ENCODE assay signal across 1 cellular context in the genomic region with DNA sequence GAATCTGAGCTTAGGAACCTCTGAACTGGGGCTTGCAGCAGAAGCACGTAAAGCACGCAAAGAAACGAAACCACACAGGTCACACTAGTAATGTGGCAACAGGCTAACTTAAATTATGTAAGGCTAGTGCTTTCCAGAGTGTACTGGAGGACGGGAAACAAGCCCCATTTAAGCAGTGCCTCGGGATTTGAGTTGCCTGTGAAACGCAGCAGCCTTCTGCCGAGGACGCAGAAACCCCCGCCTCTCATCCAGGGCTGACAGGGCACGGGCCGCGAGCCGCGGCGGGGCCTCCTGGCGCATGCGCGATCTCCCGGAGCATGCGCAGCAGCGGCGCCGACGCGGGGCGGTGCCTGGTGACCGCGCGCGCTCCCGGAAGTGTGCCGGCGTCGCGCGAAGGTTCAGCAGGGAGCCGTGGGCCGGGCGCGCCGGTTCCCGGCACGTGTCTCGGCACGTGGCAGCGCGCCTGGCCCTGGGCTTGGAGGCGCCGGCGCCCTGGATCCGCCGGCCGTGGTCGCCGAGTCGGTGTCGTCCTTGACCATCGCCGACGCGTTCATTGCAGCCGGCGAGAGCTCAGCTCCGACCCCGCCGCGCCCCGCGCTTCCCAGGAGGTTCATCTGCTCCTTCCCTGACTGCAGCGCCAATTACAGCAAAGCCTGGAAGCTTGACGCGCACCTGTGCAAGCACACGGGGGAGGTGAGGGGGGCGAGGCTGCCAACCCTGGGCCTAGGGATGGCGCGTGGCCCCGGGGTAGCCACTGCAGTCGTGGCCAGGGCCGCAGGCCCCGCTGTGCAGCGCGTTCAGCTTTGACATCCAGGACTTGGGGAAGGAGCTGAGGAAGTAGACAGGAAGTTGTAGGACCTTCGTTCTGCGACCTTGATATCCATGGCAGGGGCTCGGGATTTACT.
TF ChIP-seq lines count a peak whose summit lies in the region.

TSS of gene GTF3A (plus strand) at position 374 of the 905 bp plus-strand sequence.

TF ChIP-seq in HepG2, 621 proteins besides CTCF, POLR2A, EP300 and RAD21 (continued from another document and continues in another):
- TF ChIP-seq, protein P1, sequence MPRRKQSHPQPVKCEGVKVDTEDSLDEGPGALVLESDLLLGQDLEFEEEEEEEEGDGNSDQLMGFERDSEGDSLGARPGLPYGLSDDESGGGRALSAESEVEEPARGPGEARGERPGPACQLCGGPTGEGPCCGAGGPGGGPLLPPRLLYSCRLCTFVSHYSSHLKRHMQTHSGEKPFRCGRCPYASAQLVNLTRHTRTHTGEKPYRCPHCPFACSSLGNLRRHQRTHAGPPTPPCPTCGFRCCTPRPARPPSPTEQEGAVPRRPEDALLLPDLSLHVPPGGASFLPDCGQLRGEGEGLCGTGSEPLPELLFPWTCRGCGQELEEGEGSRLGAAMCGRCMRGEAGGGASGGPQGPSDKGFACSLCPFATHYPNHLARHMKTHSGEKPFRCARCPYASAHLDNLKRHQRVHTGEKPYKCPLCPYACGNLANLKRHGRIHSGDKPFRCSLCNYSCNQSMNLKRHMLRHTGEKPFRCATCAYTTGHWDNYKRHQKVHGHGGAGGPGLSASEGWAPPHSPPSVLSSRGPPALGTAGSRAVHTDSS (CRISPR knock-in tag; conservative IDR thresholded peaks at IDR 0.05): no peak
- TF ChIP-seq ZNF792 (CRISPR knock-in tag; IDR thresholded peaks at IDR 0.05) (peak; percentile 90; the same call in 1 of the 2 replicates), GATAD2A (CRISPR knock-in tag; IDR thresholded peaks at IDR 0.05) (peak; percentile 29; the same call in 1 of the 2 replicates), HES4 (CRISPR knock-in tag; IDR thresholded peaks at IDR 0.05; ENCODE audit: borderline replicate concordance) (peak; percentile 99), KDM2A (CRISPR knock-in tag; IDR thresholded peaks at IDR 0.05; ENCODE audit: borderline replicate concordance, low read depth) (peak; percentile 46; the same call in 1 of the 2 replicates), BHLHE40 (IDR thresholded peaks at IDR 0.05; ENCODE audit: low read length) (peak; percentile 94), ZNF570 (CRISPR knock-in tag; IDR thresholded peaks at IDR 0.05; ENCODE audit: borderline replicate concordance) (peak; percentile 98), ZNF333 (CRISPR knock-in tag; IDR thresholded peaks at IDR 0.05; ENCODE audit: borderline replicate concordance) (peak; percentile 35; the same call in 1 of the 2 replicates), ZNF564 (CRISPR knock-in tag; IDR thresholded peaks at IDR 0.05) (peak; percentile 96; the same call in 1 of the 2 replicates), RBAK (CRISPR knock-in tag; IDR thresholded peaks at IDR 0.05) (no peak), ZNF263 (CRISPR knock-in tag; IDR thresholded peaks at IDR 0.05) (peak; percentile 70; the same call in 1 of the 2 replicates), HOXA3 (CRISPR knock-in tag; IDR thresholded peaks at IDR 0.05) (peak; percentile 90), ZNF280B (CRISPR knock-in tag; IDR thresholded peaks at IDR 0.05; ENCODE audit: borderline replicate concordance) (no peak; the same call in 1 of the 2 replicates), FOXJ3 (CRISPR knock-in tag; IDR thresholded peaks at IDR 0.05; ENCODE audit: borderline replicate concordance) (0 out of 2 replicates have a peak, but pooled peaks have one; percentile 43), MEIS2 (CRISPR knock-in tag; IDR thresholded peaks at IDR 0.05) (peak; percentile 97), ZNF205 (CRISPR knock-in tag; IDR thresholded peaks at IDR 0.05) (peak; percentile 45; the same call in 1 of the 2 replicates), THAP8 (CRISPR knock-in tag; IDR thresholded peaks at IDR 0.05; ENCODE audit: borderline replicate concordance) (peak; percentile 68; the same call in 1 of the 2 replicates), DNMT1 (CRISPR knock-in tag; IDR thresholded peaks at IDR 0.05) (peak; percentile 93), ZSCAN25 (CRISPR knock-in tag; IDR thresholded peaks at IDR 0.05) (peak; percentile 90; the same call in 1 of the 2 replicates), TBX2 (CRISPR knock-in tag; IDR thresholded peaks at IDR 0.05; ENCODE audit: borderline replicate concordance) (peak; percentile 65; the same call in 1 of the 2 replicates), ONECUT2 (CRISPR knock-in tag; IDR thresholded peaks at IDR 0.05) (0 out of 2 replicates have a peak, but pooled peaks have one; percentile 22), ZNF274 (CRISPR knock-in tag; IDR thresholded peaks at IDR 0.05) (peak; percentile 92), ZC3H13 (CRISPR knock-in tag; IDR thresholded peaks at IDR 0.05) (peak; percentile 88; the same call in 1 of the 2 replicates), AFF4 (CRISPR knock-in tag; IDR thresholded peaks at IDR 0.05) (no peak), SMAD9 (CRISPR knock-in tag; IDR thresholded peaks at IDR 0.05) (no peak), ZSCAN12 (CRISPR knock-in tag; IDR thresholded peaks at IDR 0.05) (peak; percentile 97), SAP130 (CRISPR knock-in tag; IDR thresholded peaks at IDR 0.05; ENCODE audit: low read depth) (peak; percentile 79)
- TF ChIP-seq, protein P2, sequence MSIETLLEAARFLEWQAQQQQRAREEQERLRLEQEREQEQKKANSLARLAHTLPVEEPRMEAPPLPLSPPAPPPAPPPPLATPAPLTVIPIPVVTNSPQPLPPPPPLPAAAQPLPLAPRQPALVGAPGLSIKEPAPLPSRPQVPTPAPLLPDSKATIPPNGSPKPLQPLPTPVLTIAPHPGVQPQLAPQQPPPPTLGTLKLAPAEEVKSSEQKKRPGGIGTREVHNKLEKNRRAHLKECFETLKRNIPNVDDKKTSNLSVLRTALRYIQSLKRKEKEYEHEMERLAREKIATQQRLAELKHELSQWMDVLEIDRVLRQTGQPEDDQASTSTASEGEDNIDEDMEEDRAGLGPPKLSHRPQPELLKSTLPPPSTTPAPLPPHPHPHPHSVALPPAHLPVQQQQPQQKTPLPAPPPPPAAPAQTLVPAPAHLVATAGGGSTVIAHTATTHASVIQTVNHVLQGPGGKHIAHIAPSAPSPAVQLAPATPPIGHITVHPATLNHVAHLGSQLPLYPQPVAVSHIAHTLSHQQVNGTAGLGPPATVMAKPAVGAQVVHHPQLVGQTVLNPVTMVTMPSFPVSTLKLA (IDR thresholded peaks at IDR 0.05): peak; percentile 44; the same call in 1 of the 2 replicates
- TF ChIP-seq, protein P3, sequence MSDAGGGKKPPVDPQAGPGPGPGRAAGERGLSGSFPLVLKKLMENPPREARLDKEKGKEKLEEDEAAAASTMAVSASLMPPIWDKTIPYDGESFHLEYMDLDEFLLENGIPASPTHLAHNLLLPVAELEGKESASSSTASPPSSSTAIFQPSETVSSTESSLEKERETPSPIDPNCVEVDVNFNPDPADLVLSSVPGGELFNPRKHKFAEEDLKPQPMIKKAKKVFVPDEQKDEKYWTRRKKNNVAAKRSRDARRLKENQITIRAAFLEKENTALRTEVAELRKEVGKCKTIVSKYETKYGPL (CRISPR knock-in tag; IDR thresholded peaks at IDR 0.05): 0 out of 2 replicates have a peak, but pooled peaks have one; percentile 73
- TF ChIP-seq, protein P4, sequence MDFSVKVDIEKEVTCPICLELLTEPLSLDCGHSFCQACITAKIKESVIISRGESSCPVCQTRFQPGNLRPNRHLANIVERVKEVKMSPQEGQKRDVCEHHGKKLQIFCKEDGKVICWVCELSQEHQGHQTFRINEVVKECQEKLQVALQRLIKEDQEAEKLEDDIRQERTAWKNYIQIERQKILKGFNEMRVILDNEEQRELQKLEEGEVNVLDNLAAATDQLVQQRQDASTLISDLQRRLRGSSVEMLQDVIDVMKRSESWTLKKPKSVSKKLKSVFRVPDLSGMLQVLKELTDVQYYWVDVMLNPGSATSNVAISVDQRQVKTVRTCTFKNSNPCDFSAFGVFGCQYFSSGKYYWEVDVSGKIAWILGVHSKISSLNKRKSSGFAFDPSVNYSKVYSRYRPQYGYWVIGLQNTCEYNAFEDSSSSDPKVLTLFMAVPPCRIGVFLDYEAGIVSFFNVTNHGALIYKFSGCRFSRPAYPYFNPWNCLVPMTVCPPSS (IDR thresholded peaks at IDR 0.05): no peak
- TF ChIP-seq, protein P5, sequence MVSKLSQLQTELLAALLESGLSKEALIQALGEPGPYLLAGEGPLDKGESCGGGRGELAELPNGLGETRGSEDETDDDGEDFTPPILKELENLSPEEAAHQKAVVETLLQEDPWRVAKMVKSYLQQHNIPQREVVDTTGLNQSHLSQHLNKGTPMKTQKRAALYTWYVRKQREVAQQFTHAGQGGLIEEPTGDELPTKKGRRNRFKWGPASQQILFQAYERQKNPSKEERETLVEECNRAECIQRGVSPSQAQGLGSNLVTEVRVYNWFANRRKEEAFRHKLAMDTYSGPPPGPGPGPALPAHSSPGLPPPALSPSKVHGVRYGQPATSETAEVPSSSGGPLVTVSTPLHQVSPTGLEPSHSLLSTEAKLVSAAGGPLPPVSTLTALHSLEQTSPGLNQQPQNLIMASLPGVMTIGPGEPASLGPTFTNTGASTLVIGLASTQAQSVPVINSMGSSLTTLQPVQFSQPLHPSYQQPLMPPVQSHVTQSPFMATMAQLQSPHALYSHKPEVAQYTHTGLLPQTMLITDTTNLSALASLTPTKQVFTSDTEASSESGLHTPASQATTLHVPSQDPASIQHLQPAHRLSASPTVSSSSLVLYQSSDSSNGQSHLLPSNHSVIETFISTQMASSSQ (IDR thresholded peaks at IDR 0.05; ENCODE audit: low read depth): no peak
- TF ChIP-seq, protein P5 (CRISPR knock-in tag; IDR thresholded peaks at IDR 0.05; ENCODE audit: borderline replicate concordance): 0 out of 2 replicates have a peak, but pooled peaks have one; percentile 51
- TF ChIP-seq, protein P6, sequence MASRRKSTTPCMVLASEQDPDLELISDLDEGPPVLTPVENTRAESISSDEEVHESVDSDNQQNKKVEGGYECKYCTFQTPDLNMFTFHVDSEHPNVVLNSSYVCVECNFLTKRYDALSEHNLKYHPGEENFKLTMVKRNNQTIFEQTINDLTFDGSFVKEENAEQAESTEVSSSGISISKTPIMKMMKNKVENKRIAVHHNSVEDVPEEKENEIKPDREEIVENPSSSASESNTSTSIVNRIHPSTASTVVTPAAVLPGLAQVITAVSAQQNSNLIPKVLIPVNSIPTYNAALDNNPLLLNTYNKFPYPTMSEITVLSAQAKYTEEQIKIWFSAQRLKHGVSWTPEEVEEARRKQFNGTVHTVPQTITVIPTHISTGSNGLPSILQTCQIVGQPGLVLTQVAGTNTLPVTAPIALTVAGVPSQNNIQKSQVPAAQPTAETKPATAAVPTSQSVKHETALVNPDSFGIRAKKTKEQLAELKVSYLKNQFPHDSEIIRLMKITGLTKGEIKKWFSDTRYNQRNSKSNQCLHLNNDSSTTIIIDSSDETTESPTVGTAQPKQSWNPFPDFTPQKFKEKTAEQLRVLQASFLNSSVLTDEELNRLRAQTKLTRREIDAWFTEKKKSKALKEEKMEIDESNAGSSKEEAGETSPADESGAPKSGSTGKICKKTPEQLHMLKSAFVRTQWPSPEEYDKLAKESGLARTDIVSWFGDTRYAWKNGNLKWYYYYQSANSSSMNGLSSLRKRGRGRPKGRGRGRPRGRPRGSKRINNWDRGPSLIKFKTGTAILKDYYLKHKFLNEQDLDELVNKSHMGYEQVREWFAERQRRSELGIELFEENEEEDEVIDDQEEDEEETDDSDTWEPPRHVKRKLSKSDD (CRISPR knock-in tag; IDR thresholded peaks at IDR 0.05; ENCODE audit: low read depth): peak; percentile 39; the same call in 1 of the 2 replicates
